Comparison of ENCODE assay signal across 10 cellular contexts in genomic region chr4:38177792-38178665, GRCh38.
DNase-seq lines count a peak whose midpoint lies in the region; ATAC-seq and TF ChIP-seq lines count a peak whose summit lies in the region.
"Had no signal": no experiment of that assay in that cellular context is flagged by ENCODE, and none has a peak within 500 bp of the region (broad histone marks: within the 10 kb centered on the region; RNA-seq: fewer than 3 reads in every experiment).

No MANE protein-coding gene starts in this region.

- H3K9me2 ChIP-seq in PC-9 (ENCODE audit: insufficient read depth), result no peaks in the 10 kb centered on the region

- H3K27ac ChIP-seq in caudate nucleus (ENCODE audit: low read depth, low read length) (peak overlapping the region; percentile 36), PC-9 (no peak overlapping the region)
- H3K27ac ChIP-seq: neutrophil, VCaP had no signal

- intact Hi-C loops in PC-9 (cut with micrococcal nuclease; ENCODE audit: unreplicated experiment), result loop anchor here (2.0 to 10.0 kb wide), 2 partner anchors 53 to 373 kb away; no protein-coding TSS in a partner anchor

- TF ChIP-seq CTCF in nephron progenitor cell (IDR thresholded peaks at IDR 0.05), result no peak
- no peak for TF ChIP-seq CTCF in PC-9 (conservative IDR thresholded peaks at IDR 0.05)

- no peaks in the 10 kb centered on the region for H3K36me3 ChIP-seq in PC-9 (ENCODE audit: low read depth)
- no peaks in the 10 kb centered on the region for H3K36me3 ChIP-seq in HAP-1 (replicated peaks)
- H3K36me3 ChIP-seq: neutrophil had no signal

- H3K4me3 ChIP-seq in PC-9, result no peak overlapping the region
- H3K4me3 ChIP-seq in HAP-1, result no peak overlapping the region

- in situ Hi-C loops in HAP-1 (cut with MboI; ENCODE audit: low sequenced_read_pairs), result no loop called here

- peak overlapping the region; percentile 65 for H3K4me3 Mint-ChIP-seq in T-helper 1 cell treated with Interleukin-12 subunit alpha and Interleukin-12 subunit beta and Interleukin-4 antibody, amounts not matched to agents 30 μg/mL and 1 μg/mL, for 36 hours
- no peak overlapping the region for H3K4me3 Mint-ChIP-seq in nephron progenitor cell

- H3K9me3 Mint-ChIP-seq in T-helper 1 cell treated with Interleukin-12 subunit alpha and Interleukin-12 subunit beta and Interleukin-4 antibody, amounts not matched to agents 30 μg/mL and 1 μg/mL, for 36 hours, result no peaks in the 10 kb centered on the region
- peaks cover 32% of the 10 kb centered on the region for H3K9me3 Mint-ChIP-seq in nephron progenitor cell

- CTCF ChIA-PET in PC-9 (lab: Charles Lee), result interaction anchor here (0.6 kb wide), 1 partner anchor 94 kb away, joined by 4 read pairs; no protein-coding TSS in a partner anchor

- H4K20me1 ChIP-seq in PC-9 (ENCODE audit: insufficient read depth), result no peaks in the 10 kb centered on the region

- H3K27ac Mint-ChIP-seq in T-helper 1 cell treated with Interleukin-12 subunit alpha and Interleukin-12 subunit beta and Interleukin-4 antibody, amounts not matched to agents 30 μg/mL and 1 μg/mL, for 36 hours, result peak overlapping the region; percentile 83
- H3K27ac Mint-ChIP-seq in nephron progenitor cell, result peak overlapping the region; percentile 20

- H3K9me3 ChIP-seq in PC-9 (ENCODE audit: insufficient read depth, low read depth), result no peaks in the 10 kb centered on the region
- H3K9me3 ChIP-seq in HAP-1, result no peaks in the 10 kb centered on the region
- H3K9me3 ChIP-seq: neutrophil had no signal

- POLR2A ChIA-PET in PC-9 (lab: Charles Lee; ENCODE audit: unreplicated experiment), result no interaction called here

- H3K36me3 Mint-ChIP-seq in T-helper 1 cell treated with Interleukin-12 subunit alpha and Interleukin-12 subunit beta and Interleukin-4 antibody, amounts not matched to agents 30 μg/mL and 1 μg/mL, for 36 hours (ENCODE audit: low read depth), result no peaks in the 10 kb centered on the region
- H3K36me3 Mint-ChIP-seq in nephron progenitor cell (ENCODE audit: low read depth), result peaks cover 13% of the 10 kb centered on the region

- ATAC-seq in GM18861 (IDR thresholded peaks at IDR 0.05; ENCODE audit: unreplicated experiment), result no peak

- peaks cover 41% of the 10 kb centered on the region for H3K4me1 Mint-ChIP-seq in T-helper 1 cell treated with Interleukin-12 subunit alpha and Interleukin-12 subunit beta and Interleukin-4 antibody, amounts not matched to agents 30 μg/mL and 1 μg/mL, for 36 hours (ENCODE audit: low read depth)
- peaks cover 62% of the 10 kb centered on the region for H3K4me1 Mint-ChIP-seq in nephron progenitor cell

- peak; percentile 81 for DNase-seq in GF-D8 (lab: John Stamatoyannopoulos, UW)
- DNase-seq in caudate nucleus (lab: John Stamatoyannopoulos, UW), result peak in 2 of 61 donors; percentile 8 to 35
- DNase-seq in nephron progenitor cell, result no peak
- DNase-seq in PC-9, result no peak
- DNase-seq in HAP-1 (ENCODE audit: low spot score in 2 of 2), result no peak
- no peak for DNase-seq in NCI-H345 (lab: John Stamatoyannopoulos, UW)

- H3K27me3 Mint-ChIP-seq in T-helper 1 cell treated with Interleukin-12 subunit alpha and Interleukin-12 subunit beta and Interleukin-4 antibody, amounts not matched to agents 30 μg/mL and 1 μg/mL, for 36 hours (ENCODE audit: low read depth), result peaks cover 18% of the 10 kb centered on the region
- peaks cover 4% of the 10 kb centered on the region for H3K27me3 Mint-ChIP-seq in nephron progenitor cell (ENCODE audit: low read depth, poor library complexity)

- H3K4me1 ChIP-seq in PC-9 (replicated peaks; ENCODE audit: insufficient read depth) (peaks cover 43% of the 10 kb centered on the region), HAP-1 (no peaks in the 10 kb centered on the region)

- H3K27me3 ChIP-seq in PC-9 (ENCODE audit: insufficient read depth, low read depth) (no peaks in the 10 kb centered on the region), HAP-1 (ENCODE audit: low read depth) (peaks cover 14% of the 10 kb centered on the region)

- H3K4me2 ChIP-seq in PC-9, result no peak overlapping the region

- no peak overlapping the region for H2AFZ ChIP-seq in PC-9

- H3F3A ChIP-seq in PC-9 (ENCODE audit: insufficient read depth, low read depth), result peaks cover 20% of the 10 kb centered on the region

- H3K79me2 ChIP-seq in PC-9 (ENCODE audit: low read depth), result no peaks in the 10 kb centered on the region

- no TSS peak for BruUV-seq in PC-9 (replicated peaks; lab: Mats Ljungman, UMichigan)
